14 cellular contexts compared by ENCODE assay signal in the genomic region with DNA sequence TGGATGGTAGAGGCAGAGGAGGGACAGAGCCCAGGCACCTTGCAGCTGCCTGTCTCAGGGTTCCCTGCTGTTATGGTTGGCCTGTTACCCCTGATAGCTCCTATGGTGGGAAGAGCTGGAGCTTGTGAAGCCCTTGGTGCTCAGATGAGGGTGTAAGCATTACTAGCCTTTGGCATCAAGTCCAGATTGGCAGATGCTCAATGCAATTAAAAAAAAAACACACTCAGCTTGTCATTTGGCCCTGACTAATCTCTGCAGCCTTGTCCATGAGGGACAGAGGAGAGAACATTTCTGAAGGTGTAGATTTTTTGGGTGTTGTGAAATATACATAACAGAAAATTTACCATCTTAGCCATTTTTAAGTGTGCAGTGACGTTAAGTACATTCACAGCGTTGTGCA.
"Had no signal": no experiment of that assay in that cellular context is flagged by ENCODE, and none has a peak within 500 bp of the region (broad histone marks: within the 10 kb centered on the region; RNA-seq: fewer than 3 reads in every experiment).

No MANE protein-coding gene starts in this region.

- DNase-seq: cortex of kidney; effector CD8-positive, alpha-beta T cell; foreskin melanocyte; heart left ventricle; hippocampal formation; kidney glomerular epithelial cell; mesendoderm; naive thymus-derived CD4-positive, alpha-beta T cell; posterior cingulate gyrus; sigmoid colon; stimulated activated CD4-positive, alpha-beta T cell treated with anti-CD3 and anti-CD28 coated beads, Interleukin-2, amount 100 ng/mL, for 24 hours; stimulated activated CD4-positive, alpha-beta T cell treated with anti-CD3 and anti-CD28 coated beads, Interleukin-4, amount 100 ng/mL, for 4 hours; stimulated activated naive CD4-positive, alpha-beta T cell; trophoblast cell had no signal

- ATAC-seq: heart left ventricle; naive thymus-derived CD4-positive, alpha-beta T cell had no signal
